Comparison of ENCODE assay signal across 10 cellular contexts in the genomic region with DNA sequence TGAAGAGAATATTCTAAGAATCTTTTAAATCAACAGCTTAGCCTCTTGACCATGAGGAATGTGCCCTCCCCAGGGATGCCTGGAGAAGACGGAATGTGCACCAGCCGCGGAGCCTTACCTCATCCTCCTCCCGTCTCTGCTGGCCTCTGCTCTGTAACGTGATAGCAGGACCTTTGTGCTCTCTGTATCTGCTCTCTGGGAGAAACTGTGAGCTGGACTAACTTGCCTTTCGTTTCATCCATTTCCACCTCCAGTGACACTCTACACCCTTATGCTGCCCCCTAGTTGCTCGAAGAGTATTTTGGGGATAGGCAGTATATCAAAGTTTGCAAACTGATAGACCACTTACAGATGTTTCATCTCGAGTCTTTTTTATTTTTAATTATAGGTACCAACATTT.
DNase-seq lines count a peak whose midpoint lies in the region; ATAC-seq, FAIRE-seq and TF ChIP-seq lines count a peak whose summit lies in the region.
"Had no signal": no experiment of that assay in that cellular context is flagged by ENCODE, and none has a peak within 500 bp of the region (broad histone marks: within the 10 kb centered on the region; RNA-seq: fewer than 3 reads in every experiment).

No MANE protein-coding gene starts in this region.

- H4K20me1 ChIP-seq in SK-N-SH (ENCODE audit: insufficient read depth), result no peaks in the 10 kb centered on the region

- H3K4me1 Mint-ChIP-seq in activated T-helper 17 cell treated with anti-CD3 and anti-CD28 coated beads, Interleukin-2, amount 50 U/mL, for 72 hours, result no peaks in the 10 kb centered on the region

- H3F3A ChIP-seq in SK-N-SH (replicated peaks; ENCODE audit: insufficient read depth), result peaks cover 12% of the 10 kb centered on the region

- 0 out of 2 replicates have a peak overlapping the region, but pooled peaks have one; percentile 39 for H3K4me2 ChIP-seq in SK-N-SH

- H3K27ac Mint-ChIP-seq in activated T-helper 17 cell treated with anti-CD3 and anti-CD28 coated beads, Interleukin-2, amount 50 U/mL, for 72 hours, result no peak overlapping the region

- H3K9me2 ChIP-seq in SK-N-SH, result no peaks in the 10 kb centered on the region

- H3K36me3 ChIP-seq in SK-N-SH (replicated peaks in 1 of 2; ENCODE audit: control insufficient read depth in 1 of 2, insufficient read depth in 2 of 2, low read length in 1 of 2) (peaks cover 0 to 13% of the 10 kb centered on the region in 2 experiments), left ventricle myocardium inferior (no peaks in the 10 kb centered on the region)

- H3K4me1 ChIP-seq in SK-N-SH (ENCODE audit: control insufficient read depth in 1 of 2, insufficient read depth in 2 of 2, low read depth in 1 of 2, low read length in 1 of 2) (peaks cover 0 to 10% of the 10 kb centered on the region in 2 experiments; a peak in 1 of 4 replicates), left ventricle myocardium inferior (peaks cover 8% of the 10 kb centered on the region)

- 3% methylated on average over 7 of the region's 8 CpGs for WGBS in SK-N-SH (ENCODE audit: low lambda C conversion rate)

- TF ChIP-seq CTCF in SK-N-SH (IDR thresholded peaks at IDR 0.05) (peak; percentile 62), left ventricle myocardium inferior (IDR thresholded peaks at IDR 0.05; ENCODE audit: borderline replicate concordance) (peak; percentile 62)

- POLR2A ChIA-PET in SK-N-SH (lab: Yijun Ruan, JAX), result no interaction called here

- H3K27me3 Mint-ChIP-seq in activated T-helper 17 cell treated with anti-CD3 and anti-CD28 coated beads, Interleukin-2, amount 50 U/mL, for 72 hours, result peaks cover 3% of the 10 kb centered on the region

- H3K9me3 ChIP-seq in SK-N-SH, result 0 out of 2 replicates have a peak, but pooled peaks cover 10% of the 10 kb centered on the region
- peaks cover 13% of the 10 kb centered on the region for H3K9me3 ChIP-seq in left ventricle myocardium inferior (replicated peaks)

- peak; percentile 80 for FAIRE-seq in H54 (lab: Jason Lieb, UNC)

- peak; percentile 43 for TF ChIP-seq RAD21 in SK-N-SH (IDR thresholded peaks at IDR 0.05; ENCODE audit: low read length)

- no peak overlapping the region for H3K4me3 Mint-ChIP-seq in activated T-helper 17 cell treated with anti-CD3 and anti-CD28 coated beads, Interleukin-2, amount 50 U/mL, for 72 hours

- H3K9ac ChIP-seq in SK-N-SH, result peak overlapping the region; percentile 50

- peaks cover 6% of the 10 kb centered on the region for H3K9me3 Mint-ChIP-seq in activated T-helper 17 cell treated with anti-CD3 and anti-CD28 coated beads, Interleukin-2, amount 50 U/mL, for 72 hours

- TF ChIP-seq POLR2A in H54 (IDR thresholded peaks at IDR 0.05; ENCODE audit: low read depth, low read length), result no peak

- intact Hi-C loops in left ventricle myocardium inferior (cut with micrococcal nuclease), result no loop called here

- peak; percentile 17 for DNase-seq in H54 (ENCODE audit: insufficient read length, low spot score)
- no peak for DNase-seq in SK-N-SH
- peak; percentile 28 for DNase-seq in left ventricle myocardium inferior
- peak; percentile 91 for DNase-seq in skeletal muscle cell (ENCODE audit: low read depth)
- no peak for DNase-seq in NCI-H1694 (lab: John Stamatoyannopoulos, UW)
- DNase-seq in T-helper 2 cell, result no peak
- DNase-seq: activated T-cell treated with anti-CD3 and anti-CD28 coated beads, Interleukin-2, amount 50 U/mL, for 48 hours; NCI-H1105 had no signal

- H3K27me3 ChIP-seq in SK-N-SH (ENCODE audit: insufficient read depth) (no peaks in the 10 kb centered on the region), left ventricle myocardium inferior (ENCODE audit: low read depth) (no peaks in the 10 kb centered on the region)

- H3K36me3 Mint-ChIP-seq in activated T-helper 17 cell treated with anti-CD3 and anti-CD28 coated beads, Interleukin-2, amount 50 U/mL, for 72 hours (ENCODE audit: low read depth), result no peaks in the 10 kb centered on the region

- H3K27ac ChIP-seq in SK-N-SH (ENCODE audit: low read depth in 2 of 2, low read length in 1 of 2) (peak overlapping the region in 1 of 2 experiments; percentile 70; a peak in 2 of 4 replicates), left ventricle myocardium inferior (replicated peaks) (no peak overlapping the region)

- CTCF ChIA-PET in SK-N-SH (lab: Yijun Ruan, JAX), result interaction anchor here (0.8 kb wide), 1 partner anchor 54 kb away, joined by 3 read pairs; no protein-coding TSS in a partner anchor

- TF ChIP-seq EP300 in SK-N-SH (IDR thresholded peaks at IDR 0.05; ENCODE audit: borderline replicate concordance in 1 of 2, low read depth in 1 of 2, low read length in 1 of 2), result peak in 1 of 2 experiments; percentile 49; a peak in 2 of 4 replicates

- ATAC-seq in GM21381 (IDR thresholded peaks at IDR 0.05; ENCODE audit: unreplicated experiment), result no peak
- no peak for ATAC-seq in activated T-helper 17 cell treated with anti-CD3 and anti-CD28 coated beads, Interleukin-2, amount 50 U/mL, for 72 hours (replicated peaks)

- H3K4me3 ChIP-seq in SK-N-SH (ENCODE audit: low read depth in 2 of 2, low read length in 1 of 2), result no peak overlapping the region
- H3K4me3 ChIP-seq in left ventricle myocardium inferior, result no peak overlapping the region
- H3K4me3 ChIP-seq in skeletal muscle cell (ENCODE audit: low read depth, low read length), result no peak overlapping the region

- H2AFZ ChIP-seq in SK-N-SH (ENCODE audit: low read depth), result peak overlapping the region; percentile 42; the same call in 1 of the 2 replicates

- H3K79me2 ChIP-seq in SK-N-SH (ENCODE audit: insufficient read depth), result no peaks in the 10 kb centered on the region

TF ChIP-seq in SK-N-SH, 30 proteins besides CTCF, POLR2A, EP300 and RAD21 (continues in another document):
- TF ChIP-seq TAF1 (IDR thresholded peaks at IDR 0.05; ENCODE audit: borderline replicate concordance, low read depth, low read length), result peak; percentile 29; the same call in 1 of the 2 replicates
- TF ChIP-seq SIN3A (IDR thresholded peaks at IDR 0.05; ENCODE audit: borderline replicate concordance, low read depth, low read length), result peak; percentile 37; the same call in 1 of the 2 replicates
- TF ChIP-seq EZH2phosphoT487 (IDR thresholded peaks at IDR 0.05; ENCODE audit: borderline replicate concordance, low read depth), result no peak
- TF ChIP-seq, protein P1, sequence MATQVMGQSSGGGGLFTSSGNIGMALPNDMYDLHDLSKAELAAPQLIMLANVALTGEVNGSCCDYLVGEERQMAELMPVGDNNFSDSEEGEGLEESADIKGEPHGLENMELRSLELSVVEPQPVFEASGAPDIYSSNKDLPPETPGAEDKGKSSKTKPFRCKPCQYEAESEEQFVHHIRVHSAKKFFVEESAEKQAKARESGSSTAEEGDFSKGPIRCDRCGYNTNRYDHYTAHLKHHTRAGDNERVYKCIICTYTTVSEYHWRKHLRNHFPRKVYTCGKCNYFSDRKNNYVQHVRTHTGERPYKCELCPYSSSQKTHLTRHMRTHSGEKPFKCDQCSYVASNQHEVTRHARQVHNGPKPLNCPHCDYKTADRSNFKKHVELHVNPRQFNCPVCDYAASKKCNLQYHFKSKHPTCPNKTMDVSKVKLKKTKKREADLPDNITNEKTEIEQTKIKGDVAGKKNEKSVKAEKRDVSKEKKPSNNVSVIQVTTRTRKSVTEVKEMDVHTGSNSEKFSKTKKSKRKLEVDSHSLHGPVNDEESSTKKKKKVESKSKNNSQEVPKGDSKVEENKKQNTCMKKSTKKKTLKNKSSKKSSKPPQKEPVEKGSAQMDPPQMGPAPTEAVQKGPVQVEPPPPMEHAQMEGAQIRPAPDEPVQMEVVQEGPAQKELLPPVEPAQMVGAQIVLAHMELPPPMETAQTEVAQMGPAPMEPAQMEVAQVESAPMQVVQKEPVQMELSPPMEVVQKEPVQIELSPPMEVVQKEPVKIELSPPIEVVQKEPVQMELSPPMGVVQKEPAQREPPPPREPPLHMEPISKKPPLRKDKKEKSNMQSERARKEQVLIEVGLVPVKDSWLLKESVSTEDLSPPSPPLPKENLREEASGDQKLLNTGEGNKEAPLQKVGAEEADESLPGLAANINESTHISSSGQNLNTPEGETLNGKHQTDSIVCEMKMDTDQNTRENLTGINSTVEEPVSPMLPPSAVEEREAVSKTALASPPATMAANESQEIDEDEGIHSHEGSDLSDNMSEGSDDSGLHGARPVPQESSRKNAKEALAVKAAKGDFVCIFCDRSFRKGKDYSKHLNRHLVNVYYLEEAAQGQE (IDR thresholded peaks at IDR 0.05; ENCODE audit: low read depth, low read length), result no peak
- TF ChIP-seq JUND (IDR thresholded peaks at IDR 0.05), result 0 out of 2 replicates have a peak, but pooled peaks have one; percentile 12
- TF ChIP-seq TCF12 (IDR thresholded peaks at IDR 0.05), result peak; percentile 72
- peak; percentile 43; the same call in 1 of the 2 replicates for TF ChIP-seq RXRA (IDR thresholded peaks at IDR 0.05; ENCODE audit: borderline replicate concordance, low read depth)
- TF ChIP-seq GATA2 (CRISPR knock-in tag; IDR thresholded peaks at IDR 0.05), result no peak
- TF ChIP-seq, protein P2, sequence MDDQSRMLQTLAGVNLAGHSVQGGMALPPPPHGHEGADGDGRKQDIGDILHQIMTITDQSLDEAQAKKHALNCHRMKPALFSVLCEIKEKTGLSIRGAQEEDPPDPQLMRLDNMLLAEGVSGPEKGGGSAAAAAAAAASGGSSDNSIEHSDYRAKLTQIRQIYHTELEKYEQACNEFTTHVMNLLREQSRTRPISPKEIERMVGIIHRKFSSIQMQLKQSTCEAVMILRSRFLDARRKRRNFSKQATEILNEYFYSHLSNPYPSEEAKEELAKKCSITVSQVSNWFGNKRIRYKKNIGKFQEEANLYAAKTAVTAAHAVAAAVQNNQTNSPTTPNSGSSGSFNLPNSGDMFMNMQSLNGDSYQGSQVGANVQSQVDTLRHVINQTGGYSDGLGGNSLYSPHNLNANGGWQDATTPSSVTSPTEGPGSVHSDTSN (IDR thresholded peaks at IDR 0.05), result no peak
- TF ChIP-seq YY1 (IDR thresholded peaks at IDR 0.05; ENCODE audit: low read depth), result no peak
- no peak for TF ChIP-seq FOXJ3 (CRISPR knock-in tag; IDR thresholded peaks at IDR 0.05)
- no peak for TF ChIP-seq RFX5 (IDR thresholded peaks at IDR 0.05; ENCODE audit: low read length)
- TF ChIP-seq, protein P3, sequence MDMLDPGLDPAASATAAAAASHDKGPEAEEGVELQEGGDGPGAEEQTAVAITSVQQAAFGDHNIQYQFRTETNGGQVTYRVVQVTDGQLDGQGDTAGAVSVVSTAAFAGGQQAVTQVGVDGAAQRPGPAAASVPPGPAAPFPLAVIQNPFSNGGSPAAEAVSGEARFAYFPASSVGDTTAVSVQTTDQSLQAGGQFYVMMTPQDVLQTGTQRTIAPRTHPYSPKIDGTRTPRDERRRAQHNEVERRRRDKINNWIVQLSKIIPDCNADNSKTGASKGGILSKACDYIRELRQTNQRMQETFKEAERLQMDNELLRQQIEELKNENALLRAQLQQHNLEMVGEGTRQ (IDR thresholded peaks at IDR 0.05; ENCODE audit: borderline replicate concordance, low read depth, low read length), result no peak

Comparison
In these comparisons a context has a peak if more than half of its experiments do, and no peak if none do; other contexts are left out.
1. DNase-seq: peak in H54 (single experiment), left ventricle myocardium inferior (single experiment) and skeletal muscle cell (single experiment); none in SK-N-SH (single experiment), NCI-H1694 (single experiment) and T-helper 2 cell (0 of 5).